Comparison of ENCODE assay signal across 16 cellular contexts in genomic region chr11:90512846-90513245, GRCh38.
DNase-seq lines count a peak whose midpoint lies in the region; ATAC-seq and TF ChIP-seq lines count a peak whose summit lies in the region.
"Had no signal": no experiment of that assay in that cellular context is flagged by ENCODE, and none has a peak within 500 bp of the region (broad histone marks: within the 10 kb centered on the region; RNA-seq: fewer than 3 reads in every experiment).

No MANE protein-coding gene starts in this region.

- no peaks in the 10 kb centered on the region for H3K4me1 Mint-ChIP-seq in stimulated activated naive CD8-positive, alpha-beta T cell treated with anti-CD3 and anti-CD28 coated beads, Interleukin-15, amount 100 ng/mL, for 72 hours
- H3K4me1 Mint-ChIP-seq: activated naive CD4-positive, alpha-beta T cell treated with anti-CD3 and anti-CD28 coated beads, Interleukin-2, amount 10 ng/mL, durations not matched to agents 7 days and 5 days had no signal

- H3K36me3 ChIP-seq in colonic mucosa = no peaks in the 10 kb centered on the region

- no peaks in the 10 kb centered on the region for H3K4me1 ChIP-seq in colonic mucosa
- H3K4me1 ChIP-seq: A549 had no signal

- H3K27me3 Mint-ChIP-seq in stimulated activated naive CD8-positive, alpha-beta T cell treated with anti-CD3 and anti-CD28 coated beads, Interleukin-15, amount 100 ng/mL, for 72 hours = no peaks in the 10 kb centered on the region
- H3K27me3 Mint-ChIP-seq: activated naive CD4-positive, alpha-beta T cell treated with anti-CD3 and anti-CD28 coated beads, Interleukin-2, amount 10 ng/mL, durations not matched to agents 7 days and 5 days; stimulated activated naive CD8-positive, alpha-beta T cell treated with anti-CD3 and anti-CD28 coated beads, Interleukin-15, Interleukin-2, amounts not matched to agents 100 ng/mL and 50 ng/mL, for 24 hours had no signal

- no peak for DNase-seq in stimulated activated naive CD8-positive, alpha-beta T cell treated with anti-CD3 and anti-CD28 coated beads, Interleukin-15, amount 100 ng/mL, for 72 hours
- DNase-seq in NOMO-1 treated with DMSO at 0.1 percent for 48 hours (lab: John Stamatoyannopoulos, UW; ENCODE audit: unreplicated experiment) (no peak), posterior vena cava (ENCODE audit: low spot score) (no peak), colonic mucosa (no peak)
- DNase-seq: activated CD4-positive, alpha-beta T cell treated with anti-CD3 and anti-CD28 coated beads for 4 hours; activated naive CD4-positive, alpha-beta T cell treated with anti-CD3 and anti-CD28 coated beads, Interleukin-2, amount 10 ng/mL, durations not matched to agents 7 days and 5 days; hypothalamus; NCI-H1694; NCI-H446 treated with DMSO at 0.1 percent for 48 hours; right cardiac atrium had no signal

- no peaks in the 10 kb centered on the region for H3K27me3 ChIP-seq in colonic mucosa

- no peak overlapping the region for H3K4me3 Mint-ChIP-seq in stimulated activated naive CD8-positive, alpha-beta T cell treated with anti-CD3 and anti-CD28 coated beads, Interleukin-15, amount 100 ng/mL, for 72 hours
- H3K4me3 Mint-ChIP-seq: activated naive CD4-positive, alpha-beta T cell treated with anti-CD3 and anti-CD28 coated beads, Interleukin-2, amount 10 ng/mL, durations not matched to agents 7 days and 5 days; stimulated activated naive CD8-positive, alpha-beta T cell treated with anti-CD3 and anti-CD28 coated beads, Interleukin-15, Interleukin-2, amounts not matched to agents 100 ng/mL and 50 ng/mL, for 24 hours had no signal

- no peak for TF ChIP-seq CTCF in colonic mucosa (IDR thresholded peaks at IDR 0.05)

- H3K4me3 ChIP-seq in colonic mucosa = no peak overlapping the region
- H3K4me3 ChIP-seq: A549 had no signal

- no peaks in the 10 kb centered on the region for H3K9me3 Mint-ChIP-seq in stimulated activated naive CD8-positive, alpha-beta T cell treated with anti-CD3 and anti-CD28 coated beads, Interleukin-15, amount 100 ng/mL, for 72 hours
- H3K9me3 Mint-ChIP-seq: activated naive CD4-positive, alpha-beta T cell treated with anti-CD3 and anti-CD28 coated beads, Interleukin-2, amount 10 ng/mL, durations not matched to agents 7 days and 5 days had no signal

- H3K27ac Mint-ChIP-seq in stimulated activated naive CD8-positive, alpha-beta T cell treated with anti-CD3 and anti-CD28 coated beads, Interleukin-15, amount 100 ng/mL, for 72 hours = no peak overlapping the region
- H3K27ac Mint-ChIP-seq: activated naive CD4-positive, alpha-beta T cell treated with anti-CD3 and anti-CD28 coated beads, Interleukin-2, amount 10 ng/mL, durations not matched to agents 7 days and 5 days; stimulated activated naive CD8-positive, alpha-beta T cell treated with anti-CD3 and anti-CD28 coated beads, Interleukin-15, Interleukin-2, amounts not matched to agents 100 ng/mL and 50 ng/mL, for 24 hours had no signal

- H3K9ac ChIP-seq in colonic mucosa (ENCODE audit: low read depth in 2 of 2, low read length in 2 of 2) = no peak overlapping the region

- ATAC-seq in GM18511 (IDR thresholded peaks at IDR 0.05; ENCODE audit: unreplicated experiment) (peak; percentile 76), GM19455 (IDR thresholded peaks at IDR 0.05; ENCODE audit: unreplicated experiment) (peak; percentile 87), HG02678 (IDR thresholded peaks at IDR 0.05; ENCODE audit: unreplicated experiment) (peak; percentile 60), HG03432 (IDR thresholded peaks at IDR 0.05; ENCODE audit: unreplicated experiment) (peak; percentile 92)
- ATAC-seq in stimulated activated naive CD8-positive, alpha-beta T cell treated with anti-CD3 and anti-CD28 coated beads, Interleukin-15, amount 100 ng/mL, for 72 hours = no peak
- ATAC-seq: A549, right cardiac atrium had no signal

- H3K9me3 ChIP-seq in colonic mucosa = no peaks in the 10 kb centered on the region
- H3K9me3 ChIP-seq: A549 had no signal

- no peak overlapping the region for H3K27ac ChIP-seq in colonic mucosa
- H3K27ac ChIP-seq: A549 had no signal

- intact Hi-C loops in posterior vena cava (cut with DNase I) (no loop called here), colonic mucosa (cut with DNase I) (no loop called here)
